21 cellular contexts compared by ENCODE assay signal in the genomic region with DNA sequence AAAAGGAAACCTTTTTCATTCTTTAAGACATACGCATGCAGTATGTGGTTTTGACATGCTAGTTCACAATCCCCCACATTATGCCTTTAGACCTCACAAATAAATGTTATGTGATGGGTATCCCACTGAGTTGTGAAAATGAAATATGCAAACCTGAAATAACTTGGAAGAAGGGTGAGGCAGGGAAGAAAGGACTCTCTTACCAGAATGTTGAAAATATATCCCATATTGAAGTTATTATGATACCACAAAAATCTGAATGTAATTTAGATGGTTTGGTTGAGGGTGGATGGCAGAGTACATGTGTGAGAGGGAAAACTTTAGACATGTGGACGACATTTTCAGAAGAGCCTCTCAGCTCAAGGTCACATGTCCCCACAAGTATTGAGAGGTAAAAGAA.
DNase-seq lines count a peak whose midpoint lies in the region; ATAC-seq, FAIRE-seq and TF ChIP-seq lines count a peak whose summit lies in the region.
"Had no signal": no experiment of that assay in that cellular context is flagged by ENCODE, and none has a peak within 500 bp of the region (broad histone marks: within the 10 kb centered on the region; RNA-seq: fewer than 3 reads in every experiment).

No MANE protein-coding gene starts in this region.

- ATAC-seq in GM21360 (IDR thresholded peaks at IDR 0.05; ENCODE audit: unreplicated experiment), result no peak
- ATAC-seq: A549; CD8-positive, alpha-beta T cell; GM23338 had no signal

- no peaks in the 10 kb centered on the region for H3K36me3 ChIP-seq in bronchial epithelial cell (ENCODE audit: control insufficient read depth, insufficient read depth, low read length)
- H3K36me3 ChIP-seq: BLaER1, HAP-1 had no signal

- no peak for TF ChIP-seq POLR2A in H54 (IDR thresholded peaks at IDR 0.05; ENCODE audit: low read depth, low read length)

- peak; percentile 7 for DNase-seq in AG09309 (ENCODE audit: low read depth)
- no peak for DNase-seq in H54 (ENCODE audit: insufficient read length, low spot score)
- no peak for DNase-seq in bronchial epithelial cell (ENCODE audit: low read depth)
- peak; percentile 68 for DNase-seq in fibroblast of peridontal ligament (ENCODE audit: extremely low read depth)
- no peak for DNase-seq in activated CD8-positive, alpha-beta memory T cell treated with anti-CD3 and anti-CD28 coated beads, Interleukin-2, amount 50 U/mL, for 4 hours
- DNase-seq in anterior cingulate cortex (lab: John Stamatoyannopoulos, UW), result no peak
- DNase-seq: 8988T; ACHN; Caco-2; CD4-positive, CD25-positive, alpha-beta regulatory T cell; CD8-positive, alpha-beta T cell; DMS153; DND-41; HFFc6 had no signal

- TF ChIP-seq CTCF in AG09309 (IDR thresholded peaks at IDR 0.05; ENCODE audit: control insufficient read depth, insufficient read depth, low read depth, low read length, missing control alignments) (no peak), bronchial epithelial cell (IDR thresholded peaks at IDR 0.05; ENCODE audit: insufficient read depth, low read length, severe bottlenecking) (no peak)

- H3K4me3 ChIP-seq in AG09309 (ENCODE audit: control insufficient read depth, low read depth, low read length), result no peak overlapping the region
- H3K4me3 ChIP-seq in bronchial epithelial cell (ENCODE audit: low read depth, low read length), result no peak overlapping the region
- H3K4me3 ChIP-seq: A549, BLaER1, GM23338, HAP-1 had no signal

- H3K27me3 ChIP-seq in bronchial epithelial cell (ENCODE audit: control insufficient read depth, insufficient read depth, low read length), result no peaks in the 10 kb centered on the region
- H3K27me3 ChIP-seq: BLaER1 had no signal

- FAIRE-seq in H54 (lab: Jason Lieb, UNC) (peak; percentile 75), bronchial epithelial cell (lab: Jason Lieb, UNC) (peak; percentile 50)
- FAIRE-seq: G401.6, GM12892 had no signal

Comparison
In these comparisons a context has a peak if more than half of its experiments do, and no peak if none do; other contexts are left out.
1. DNase-seq: peak in AG09309 (single experiment) and fibroblast of peridontal ligament (single experiment); none in H54 (single experiment), bronchial epithelial cell (single experiment), activated CD8-positive, alpha-beta memory T cell treated with anti-CD3 and anti-CD28 coated beads, Interleukin-2, amount 50 U/mL, for 4 hours (single experiment) and anterior cingulate cortex (0 of 58).